Comparison of ENCODE assay signal across 7 cellular contexts in genomic region chr6:111949984-111950383, GRCh38.
A peak's percentile ranks its signal among the peaks of the same experiment; 100 is the strongest.
DNase-seq lines count a peak whose midpoint lies in the region; ATAC-seq and TF ChIP-seq lines count a peak whose summit lies in the region.
"Not testable (repeated sequence)": the region's sequence is repeated elsewhere in the genome, so short reads cannot be mapped to it uniquely, and the experiment has no call there.

No MANE protein-coding gene starts in this region.

- not testable (repeated sequence) for DNase-seq in CD4-positive, CD25-positive, alpha-beta regulatory T cell; SK-N-MC (ENCODE audit: low read depth, low spot score); left ventricle myocardium inferior; nephron progenitor cell; progenitor cell of endocrine pancreas (ENCODE audit: low spot score, unreplicated experiment)

- H3K4me1 Mint-ChIP-seq in CD4-positive, CD25-positive, alpha-beta regulatory T cell; activated T-helper 17 cell treated with anti-CD3 and anti-CD28 coated beads, Interleukin-2, amount 50 U/mL, for 72 hours; progenitor cell of endocrine pancreas (ENCODE audit: low read depth): not testable (repeated sequence)
- peaks cover 31% of the 10 kb centered on the region for H3K4me1 Mint-ChIP-seq in dendritic cell treated with granulocyte-macrophage colony-stimulating factor and Interleukin-4, amounts not matched to agents 40 ng/mL and 50 ng/mL, for 4 days (ENCODE audit: low read depth)
- peaks cover 73% of the 10 kb centered on the region for H3K4me1 Mint-ChIP-seq in nephron progenitor cell

- H3K27me3 Mint-ChIP-seq in CD4-positive, CD25-positive, alpha-beta regulatory T cell: peaks cover 28% of the 10 kb centered on the region
- H3K27me3 Mint-ChIP-seq in activated T-helper 17 cell treated with anti-CD3 and anti-CD28 coated beads, Interleukin-2, amount 50 U/mL, for 72 hours; dendritic cell treated with granulocyte-macrophage colony-stimulating factor and Interleukin-4, amounts not matched to agents 40 ng/mL and 50 ng/mL, for 4 days; nephron progenitor cell (ENCODE audit: low read depth, poor library complexity): not testable (repeated sequence)
- peaks cover 25% of the 10 kb centered on the region for H3K27me3 Mint-ChIP-seq in progenitor cell of endocrine pancreas

- not testable (repeated sequence) for ATAC-seq in CD4-positive, CD25-positive, alpha-beta regulatory T cell (ENCODE audit: low read depth in 2 of 2); activated T-helper 17 cell treated with anti-CD3 and anti-CD28 coated beads, Interleukin-2, amount 50 U/mL, for 72 hours (replicated peaks)

- peak overlapping the region in 2 of 3 donors; percentile 19 to 37 for H3K27ac Mint-ChIP-seq in CD4-positive, CD25-positive, alpha-beta regulatory T cell
- peak overlapping the region; percentile 12 for H3K27ac Mint-ChIP-seq in activated T-helper 17 cell treated with anti-CD3 and anti-CD28 coated beads, Interleukin-2, amount 50 U/mL, for 72 hours
- H3K27ac Mint-ChIP-seq in dendritic cell treated with granulocyte-macrophage colony-stimulating factor and Interleukin-4, amounts not matched to agents 40 ng/mL and 50 ng/mL, for 4 days: peak overlapping the region; percentile 55
- H3K27ac Mint-ChIP-seq in nephron progenitor cell: not testable (repeated sequence)
- H3K27ac Mint-ChIP-seq in progenitor cell of endocrine pancreas: peak overlapping the region; percentile 8

- not testable (repeated sequence) for H3K9me3 ChIP-seq in CD4-positive, CD25-positive, alpha-beta regulatory T cell (ENCODE audit: control insufficient read depth in 2 of 2, low read length in 2 of 2); SK-N-MC (ENCODE audit: low read depth, low read length); left ventricle myocardium inferior (replicated peaks)

- intact Hi-C loops in dendritic cell treated with granulocyte-macrophage colony-stimulating factor and Interleukin-4, amounts not matched to agents 40 ng/mL and 50 ng/mL, for 4 days (cut with micrococcal nuclease); left ventricle myocardium inferior (cut with micrococcal nuclease): not testable (repeated sequence)

- H3K36me3 Mint-ChIP-seq in CD4-positive, CD25-positive, alpha-beta regulatory T cell; activated T-helper 17 cell treated with anti-CD3 and anti-CD28 coated beads, Interleukin-2, amount 50 U/mL, for 72 hours (ENCODE audit: low read depth); dendritic cell treated with granulocyte-macrophage colony-stimulating factor and Interleukin-4, amounts not matched to agents 40 ng/mL and 50 ng/mL, for 4 days (ENCODE audit: low read depth); nephron progenitor cell (ENCODE audit: low read depth); progenitor cell of endocrine pancreas (ENCODE audit: insufficient read depth): not testable (repeated sequence)

- not testable (repeated sequence) for H3K27me3 ChIP-seq in CD4-positive, CD25-positive, alpha-beta regulatory T cell (ENCODE audit: control insufficient read depth, insufficient read depth, low read length); left ventricle myocardium inferior (ENCODE audit: low read depth)

- H3K4me1 ChIP-seq in CD4-positive, CD25-positive, alpha-beta regulatory T cell (ENCODE audit: control insufficient read depth, insufficient read depth, low read length, poor library complexity, severe bottlenecking): not testable (repeated sequence)
- peaks cover 20% of the 10 kb centered on the region for H3K4me1 ChIP-seq in left ventricle myocardium inferior

- not testable (repeated sequence) for H3K36me3 ChIP-seq in CD4-positive, CD25-positive, alpha-beta regulatory T cell (ENCODE audit: control insufficient read depth, insufficient read depth, low read length); SK-N-MC (ENCODE audit: insufficient read depth, low read length); left ventricle myocardium inferior

- not testable (repeated sequence) for H3K4me3 ChIP-seq in CD4-positive, CD25-positive, alpha-beta regulatory T cell (ENCODE audit: low read depth, low read length); SK-N-MC; left ventricle myocardium inferior

- not testable (repeated sequence) for TF ChIP-seq CTCF in left ventricle myocardium inferior (IDR thresholded peaks at IDR 0.05; ENCODE audit: borderline replicate concordance); nephron progenitor cell (IDR thresholded peaks at IDR 0.05); progenitor cell of endocrine pancreas (IDR thresholded peaks at IDR 0.05; ENCODE audit: unreplicated experiment)

- not testable (repeated sequence) for H3K9ac ChIP-seq in SK-N-MC (ENCODE audit: insufficient read length)

- H3K4me3 Mint-ChIP-seq in CD4-positive, CD25-positive, alpha-beta regulatory T cell; activated T-helper 17 cell treated with anti-CD3 and anti-CD28 coated beads, Interleukin-2, amount 50 U/mL, for 72 hours; dendritic cell treated with granulocyte-macrophage colony-stimulating factor and Interleukin-4, amounts not matched to agents 40 ng/mL and 50 ng/mL, for 4 days; progenitor cell of endocrine pancreas (ENCODE audit: low read depth): not testable (repeated sequence)
- peak overlapping the region; percentile 55 for H3K4me3 Mint-ChIP-seq in nephron progenitor cell

- not testable (repeated sequence) for H3K27ac ChIP-seq in CD4-positive, CD25-positive, alpha-beta regulatory T cell (ENCODE audit: insufficient read depth, low read length, poor library complexity, severe bottlenecking)
- H3K27ac ChIP-seq in SK-N-MC (peak overlapping the region; percentile 94), left ventricle myocardium inferior (replicated peaks) (peak overlapping the region; percentile 12)

- not testable (repeated sequence) for H3K9me3 Mint-ChIP-seq in CD4-positive, CD25-positive, alpha-beta regulatory T cell; activated T-helper 17 cell treated with anti-CD3 and anti-CD28 coated beads, Interleukin-2, amount 50 U/mL, for 72 hours; dendritic cell treated with granulocyte-macrophage colony-stimulating factor and Interleukin-4, amounts not matched to agents 40 ng/mL and 50 ng/mL, for 4 days; nephron progenitor cell; progenitor cell of endocrine pancreas (ENCODE audit: low read depth)
